ENCODE assay signal across 8 cellular contexts in the genomic region with DNA sequence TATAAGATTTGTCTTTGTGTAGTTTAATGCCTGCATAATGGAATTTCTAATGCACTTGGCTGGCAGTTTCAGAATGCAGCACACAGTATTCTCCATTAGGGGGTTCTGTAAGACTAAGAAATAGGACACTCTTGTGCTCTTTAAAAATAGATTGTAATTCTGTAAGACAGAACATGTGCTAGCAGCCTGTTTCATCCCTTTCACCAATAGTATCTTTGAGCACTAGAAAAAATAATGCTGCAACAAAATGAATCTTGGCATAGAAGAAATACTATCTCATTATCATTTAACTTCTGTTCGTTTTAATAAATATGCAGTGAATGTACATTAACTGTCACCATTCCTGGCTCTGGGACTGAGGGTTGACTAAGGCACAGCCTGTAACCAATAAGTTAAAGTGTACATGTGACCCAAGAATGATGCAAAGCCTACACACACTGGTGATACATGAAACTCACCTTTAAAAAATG. TPM values are rescaled to one million over a fixed set of nuclear protein-coding genes. Genes with fewer than 3 reads are reported as not detected.
DNase-seq lines count a peak whose midpoint lies in the region; ATAC-seq and TF ChIP-seq lines count a peak whose summit lies in the region.

No MANE protein-coding gene starts in this region.

- peak; percentile 53 for DNase-seq in DMS114 treated with DMSO at 0.1 percent for 48 hours (lab: John Stamatoyannopoulos, UW; ENCODE audit: unreplicated experiment)
- peak; percentile 55 for DNase-seq in M059J (ENCODE audit: low read depth)
- DNase-seq in SK-N-SH = peak; percentile 54
- peak; percentile 66 for DNase-seq in fibroblast of mammary gland (ENCODE audit: low read depth)
- DNase-seq in osteocyte (ENCODE audit: extremely low spot score, unreplicated experiment) = no peak
- no peak for DNase-seq in T-helper 9 cell
- DNase-seq in T-helper 2 cell treated with Interferon-gamma antibody and Interleukin-4, amounts not matched to agents 5 μg/mL and 100 μg/mL, for 36 hours (ENCODE audit: low spot score) = no peak

- H3K9me2 ChIP-seq in SK-N-SH = no peaks in the 10 kb centered on the region

- H3K27me3 Mint-ChIP-seq in osteocyte (ENCODE audit: unreplicated experiment) = peaks cover 22% of the 10 kb centered on the region
- H3K27me3 Mint-ChIP-seq in T-helper 2 cell treated with Interferon-gamma antibody and Interleukin-4, amounts not matched to agents 5 μg/mL and 100 μg/mL, for 36 hours (ENCODE audit: low read depth) = no peaks in the 10 kb centered on the region

- H3K9me3 ChIP-seq in SK-N-SH = no peaks in the 10 kb centered on the region

- TF ChIP-seq RAD21 in SK-N-SH (IDR thresholded peaks at IDR 0.05; ENCODE audit: low read length) = peak; percentile 93

- H3K27me3 ChIP-seq in SK-N-SH (ENCODE audit: insufficient read depth) = no peaks in the 10 kb centered on the region

- TF ChIP-seq EP300 in SK-N-SH (IDR thresholded peaks at IDR 0.05; ENCODE audit: borderline replicate concordance in 1 of 2, low read depth in 1 of 2, low read length in 1 of 2) = no peak

- H3K36me3 ChIP-seq in SK-N-SH (replicated peaks in 1 of 2; ENCODE audit: control insufficient read depth in 1 of 2, insufficient read depth in 2 of 2, low read length in 1 of 2) = no peaks in the 10 kb centered on the region

- no peak overlapping the region for H3K4me2 ChIP-seq in SK-N-SH

- ATAC-seq in GM21515 (IDR thresholded peaks at IDR 0.05; ENCODE audit: unreplicated experiment) = peak; percentile 77

- no peaks in the 10 kb centered on the region for H3F3A ChIP-seq in SK-N-SH (replicated peaks; ENCODE audit: insufficient read depth)

- H3K4me3 ChIP-seq in SK-N-SH (ENCODE audit: low read depth in 2 of 2, low read length in 1 of 2) = no peak overlapping the region
- no peak overlapping the region for H3K4me3 ChIP-seq in fibroblast of mammary gland (ENCODE audit: control insufficient read depth, low read depth, low read length)

- WGBS in SK-N-SH (ENCODE audit: low lambda C conversion rate) = 14% methylated on average over 1 of the region's 1 CpG

- POLR2A ChIA-PET in SK-N-SH (lab: Yijun Ruan, JAX) = interaction anchor here (0.9 kb wide), 1 partner anchor 177 kb away, joined by 3 read pairs; no protein-coding TSS in a partner anchor

- H3K9me3 Mint-ChIP-seq in osteocyte (ENCODE audit: unreplicated experiment) = no peaks in the 10 kb centered on the region
- no peaks in the 10 kb centered on the region for H3K9me3 Mint-ChIP-seq in T-helper 2 cell treated with Interferon-gamma antibody and Interleukin-4, amounts not matched to agents 5 μg/mL and 100 μg/mL, for 36 hours

- H4K20me1 ChIP-seq in SK-N-SH (ENCODE audit: insufficient read depth) = no peaks in the 10 kb centered on the region

- TF ChIP-seq CTCF in SK-N-SH (IDR thresholded peaks at IDR 0.05) (peak; percentile 87), fibroblast of mammary gland (conservative IDR thresholded peaks at IDR 0.05; ENCODE audit: control insufficient read depth, insufficient read depth, low read depth, low read length) (peak; percentile 81), osteocyte (IDR thresholded peaks at IDR 0.05) (peak; percentile 82)

- no peak overlapping the region for H3K9ac ChIP-seq in SK-N-SH

- no peak overlapping the region for H3K27ac Mint-ChIP-seq in osteocyte (ENCODE audit: unreplicated experiment)
- H3K27ac Mint-ChIP-seq in T-helper 2 cell treated with Interferon-gamma antibody and Interleukin-4, amounts not matched to agents 5 μg/mL and 100 μg/mL, for 36 hours = no peak overlapping the region

- no peak overlapping the region for H3K4me3 Mint-ChIP-seq in osteocyte (ENCODE audit: unreplicated experiment)
- no peak overlapping the region for H3K4me3 Mint-ChIP-seq in T-helper 2 cell treated with Interferon-gamma antibody and Interleukin-4, amounts not matched to agents 5 μg/mL and 100 μg/mL, for 36 hours

- H3K4me1 Mint-ChIP-seq in osteocyte (ENCODE audit: unreplicated experiment) = no peaks in the 10 kb centered on the region
- H3K4me1 Mint-ChIP-seq in T-helper 2 cell treated with Interferon-gamma antibody and Interleukin-4, amounts not matched to agents 5 μg/mL and 100 μg/mL, for 36 hours (ENCODE audit: low read depth) = peaks cover 2% of the 10 kb centered on the region

- no peaks in the 10 kb centered on the region for H3K4me1 ChIP-seq in SK-N-SH (ENCODE audit: control insufficient read depth in 1 of 2, insufficient read depth in 2 of 2, low read depth in 1 of 2, low read length in 1 of 2)

- CTCF ChIA-PET in SK-N-SH (lab: Yijun Ruan, JAX) = interaction anchor here (0.8 to 6.4 kb wide), 24 partner anchors 9 to 713 kb away, joined by 3 to 74 read pairs (median 5); no protein-coding TSS in a partner anchor

- no peak overlapping the region for H2AFZ ChIP-seq in SK-N-SH (ENCODE audit: low read depth)

- no peaks in the 10 kb centered on the region for H3K36me3 Mint-ChIP-seq in osteocyte (ENCODE audit: unreplicated experiment)
- no peaks in the 10 kb centered on the region for H3K36me3 Mint-ChIP-seq in T-helper 2 cell treated with Interferon-gamma antibody and Interleukin-4, amounts not matched to agents 5 μg/mL and 100 μg/mL, for 36 hours (ENCODE audit: low read depth)

- H3K79me2 ChIP-seq in SK-N-SH (ENCODE audit: insufficient read depth) = no peaks in the 10 kb centered on the region

- no peak overlapping the region for H3K27ac ChIP-seq in SK-N-SH (ENCODE audit: low read depth in 2 of 2, low read length in 1 of 2)

TF ChIP-seq in SK-N-SH, 30 proteins besides CTCF, POLR2A, EP300 and RAD21 (continues in another document):
- no peak for TF ChIP-seq RXRA (IDR thresholded peaks at IDR 0.05; ENCODE audit: borderline replicate concordance, low read depth)
- peak; percentile 81; the same call in 1 of the 2 replicates for TF ChIP-seq MXI1 (IDR thresholded peaks at IDR 0.05; ENCODE audit: low read depth, low read length)
- TF ChIP-seq SMC3 (IDR thresholded peaks at IDR 0.05; ENCODE audit: low read depth, low read length) = peak; percentile 72
- TF ChIP-seq REST (IDR thresholded peaks at IDR 0.05; ENCODE audit: low read depth, low read length) = no peak
- no peak for TF ChIP-seq GATA2 (CRISPR knock-in tag; IDR thresholded peaks at IDR 0.05)
- no peak for TF ChIP-seq FOXM1 (IDR thresholded peaks at IDR 0.05; ENCODE audit: low read depth)
- TF ChIP-seq PBX3 (IDR thresholded peaks at IDR 0.05) = no peak
- no peak for TF ChIP-seq RFX5 (IDR thresholded peaks at IDR 0.05; ENCODE audit: low read length)
- TF ChIP-seq, protein P1, sequence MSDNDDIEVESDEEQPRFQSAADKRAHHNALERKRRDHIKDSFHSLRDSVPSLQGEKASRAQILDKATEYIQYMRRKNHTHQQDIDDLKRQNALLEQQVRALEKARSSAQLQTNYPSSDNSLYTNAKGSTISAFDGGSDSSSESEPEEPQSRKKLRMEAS (IDR thresholded peaks at IDR 0.05; ENCODE audit: low read depth) = no peak
- no peak for TF ChIP-seq TEAD4 (IDR thresholded peaks at IDR 0.05; ENCODE audit: borderline replicate concordance, insufficient read depth)
- TF ChIP-seq MEF2A (IDR thresholded peaks at IDR 0.05; ENCODE audit: borderline replicate concordance, low read depth) = no peak
- TF ChIP-seq, protein P2, sequence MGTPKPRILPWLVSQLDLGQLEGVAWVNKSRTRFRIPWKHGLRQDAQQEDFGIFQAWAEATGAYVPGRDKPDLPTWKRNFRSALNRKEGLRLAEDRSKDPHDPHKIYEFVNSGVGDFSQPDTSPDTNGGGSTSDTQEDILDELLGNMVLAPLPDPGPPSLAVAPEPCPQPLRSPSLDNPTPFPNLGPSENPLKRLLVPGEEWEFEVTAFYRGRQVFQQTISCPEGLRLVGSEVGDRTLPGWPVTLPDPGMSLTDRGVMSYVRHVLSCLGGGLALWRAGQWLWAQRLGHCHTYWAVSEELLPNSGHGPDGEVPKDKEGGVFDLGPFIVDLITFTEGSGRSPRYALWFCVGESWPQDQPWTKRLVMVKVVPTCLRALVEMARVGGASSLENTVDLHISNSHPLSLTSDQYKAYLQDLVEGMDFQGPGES (IDR thresholded peaks at IDR 0.05; ENCODE audit: low read depth, low read length) = no peak
- peak; percentile 8; the same call in 1 of the 2 replicates for TF ChIP-seq TCF12 (IDR thresholded peaks at IDR 0.05)

RNA-seq across cellular contexts. Expression of gene ZNF622, which starts 23.8 kb away (rescaled TPM):
- 25.9 and 49.3 TPM in 2 replicates for total RNA-seq in M059J (2014; rRNA removed; shearing (Covaris generic))
- 19.1 and 20.0 TPM in 2 replicates for polyA plus RNA-seq in SK-N-SH (2012; rRNA removed)
- 22.3 and 22.4 TPM in 2 replicates for polyA plus RNA-seq in SK-N-SH (2012; cell fraction: cytosol; rRNA removed)
- 15.3 and 18.1 TPM in 2 replicates for polyA plus RNA-seq in SK-N-SH (2012; cell fraction: nucleus; rRNA removed)
- 29.2 and 30.7 TPM in 2 replicates for total RNA-seq in osteocyte

Comparison
In these comparisons a context has a peak if more than half of its experiments do, and no peak if none do; other contexts are left out.
1. DNase-seq: peak in DMS114 treated with DMSO at 0.1 percent for 48 hours (single experiment), M059J (single experiment), SK-N-SH (single experiment) and fibroblast of mammary gland (single experiment); none in osteocyte (single experiment), T-helper 9 cell (single experiment) and T-helper 2 cell treated with Interferon-gamma antibody and Interleukin-4, amounts not matched to agents 5 μg/mL and 100 μg/mL, for 36 hours (single experiment).
2. Peak in every context shown above with its lines, with median percentiles within 50 percentile points of each other: CTCF ChIP-seq.